ENCODE assay signal across 8 cellular contexts in the genomic region with DNA sequence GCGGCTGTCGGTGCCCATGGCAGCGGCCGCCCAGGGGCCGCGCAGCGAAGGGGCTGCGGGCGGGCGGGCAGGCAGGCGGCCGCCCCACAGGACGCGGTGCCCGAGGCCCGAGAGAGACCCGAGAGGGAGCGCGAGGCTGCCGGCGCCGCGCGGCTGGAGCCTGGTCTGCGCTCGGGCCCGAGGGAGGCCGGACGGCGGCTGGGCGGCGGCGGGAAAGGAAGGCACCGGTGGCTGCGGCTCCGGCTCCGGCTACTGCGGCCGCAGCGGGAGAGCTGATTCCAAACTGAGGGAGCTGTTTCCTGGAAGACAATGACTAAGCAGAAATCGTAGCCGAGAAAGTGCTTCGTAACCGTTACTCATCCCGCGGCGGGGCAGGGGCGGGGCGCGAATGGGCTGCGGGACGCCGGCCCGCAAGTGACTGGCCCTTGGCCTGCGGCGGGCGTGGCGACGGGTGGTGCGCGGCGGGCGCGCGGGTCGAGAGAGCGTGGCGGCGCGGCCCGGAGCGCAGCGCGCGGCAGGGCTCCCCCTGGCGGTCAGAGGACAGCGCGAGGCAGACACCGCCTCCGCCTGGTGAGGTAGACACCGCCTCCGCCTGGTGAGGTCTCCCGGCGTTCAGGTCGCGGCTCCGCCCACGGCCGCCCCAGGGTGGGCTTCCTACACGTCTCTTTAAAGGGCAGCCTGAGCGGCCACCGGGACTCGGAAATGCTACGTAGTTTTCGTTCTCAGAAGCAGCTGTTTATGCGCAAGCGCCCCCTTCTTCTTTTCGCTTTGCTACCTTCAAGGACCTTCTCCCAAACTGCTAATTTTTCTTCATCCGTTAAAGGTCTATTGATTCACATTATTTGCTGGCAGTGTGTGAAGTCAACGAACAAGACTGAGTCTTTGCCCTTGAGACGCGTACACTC. TPM values are rescaled to one million over a fixed set of nuclear protein-coding genes. Genes with fewer than 3 reads are reported as not detected.
A peak's percentile ranks its signal among the peaks of the same experiment; 100 is the strongest.
DNase-seq lines count a peak whose midpoint lies in the region; ATAC-seq and TF ChIP-seq lines count a peak whose summit lies in the region.

A gene with protein sequence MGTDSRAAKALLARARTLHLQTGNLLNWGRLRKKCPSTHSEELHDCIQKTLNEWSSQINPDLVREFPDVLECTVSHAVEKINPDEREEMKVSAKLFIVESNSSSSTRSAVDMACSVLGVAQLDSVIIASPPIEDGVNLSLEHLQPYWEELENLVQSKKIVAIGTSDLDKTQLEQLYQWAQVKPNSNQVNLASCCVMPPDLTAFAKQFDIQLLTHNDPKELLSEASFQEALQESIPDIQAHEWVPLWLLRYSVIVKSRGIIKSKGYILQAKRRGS (minus strand): TSS at position 285 of the 905 bp plus-strand sequence. CDS start 267 bp downstream, at position 18.

- H3K4me3 Mint-ChIP-seq in CD14-positive monocyte, result peak within 1 kb of the TSS; percentile 91 to 94
- peak within 1 kb of the TSS; percentile 91 for H3K4me3 Mint-ChIP-seq in activated CD4-positive, alpha-beta memory T cell treated with anti-CD3 and anti-CD28 coated beads for 36 hours

- ATAC-seq in GM19324 (IDR thresholded peaks at IDR 0.05; ENCODE audit: low FRiP score, unreplicated experiment), result peak; percentile 98
- peak; percentile 86 for ATAC-seq in HG03469 (IDR thresholded peaks at IDR 0.05; ENCODE audit: unreplicated experiment)

- H3K9ac ChIP-seq in duodenal mucosa (ENCODE audit: low read depth in 1 of 2, low read length in 2 of 2), result peak within 1 kb of the TSS; percentile 51 to 55

- intact Hi-C loops in CD14-positive monocyte (cut with micrococcal nuclease) (loop anchor here (2.0 kb wide), 2 partner anchors 31 to 63 kb away; partner anchors contain the start of gene DNTTIP2 (in 1 of the 2)), lower leg skin (cut with DNase I; ENCODE audit: low total_unique reads) (no loop called here)
- intact Hi-C loops in activated CD4-positive, alpha-beta memory T cell treated with anti-CD3 and anti-CD28 coated beads for 36 hours (cut with micrococcal nuclease), result loop anchor here (1.0 to 5.0 kb wide), 3 partner anchors 30 to 562 kb away; partner anchors contain the start of genes DNTTIP2 and DR1

- H3K4me1 Mint-ChIP-seq in CD14-positive monocyte, result peaks cover 22% of the 10 kb centered on the region
- H3K4me1 Mint-ChIP-seq in activated CD4-positive, alpha-beta memory T cell treated with anti-CD3 and anti-CD28 coated beads for 36 hours (ENCODE audit: low read depth), result peaks cover 29% of the 10 kb centered on the region

- peak within 1 kb of the TSS; percentile 75 to 84 for H3K4me3 ChIP-seq in duodenal mucosa (ENCODE audit: low read depth in 1 of 2, low read length in 2 of 2)
- H3K4me3 ChIP-seq in lower leg skin (ENCODE audit: low read depth, poor library complexity, severe bottlenecking), result peak within 1 kb of the TSS; percentile 91

- H3K36me3 ChIP-seq in duodenal mucosa (ENCODE audit: control insufficient read depth in 1 of 2, insufficient read depth in 2 of 2, low read length in 2 of 2), result no peaks in the 10 kb centered on the region

- peaks cover 0 to 5% (median 0%) of the 10 kb centered on the region in 7 donors for H3K9me3 Mint-ChIP-seq in CD14-positive monocyte
- H3K9me3 Mint-ChIP-seq in activated CD4-positive, alpha-beta memory T cell treated with anti-CD3 and anti-CD28 coated beads for 36 hours, result peaks cover 6% of the 10 kb centered on the region

- CTCF ChIA-PET in activated CD4-positive, alpha-beta memory T cell treated with anti-CD3 and anti-CD28 coated beads for 36 hours (lab: Charles Lee), result interaction anchor here (0.5 to 2.2 kb wide), 16 partner anchors 11 to 677 kb away, joined by 3 to 16 read pairs (median 4); partner anchors contain the start of genes DNTTIP2 and DR1

- DNase-seq in CD14-positive monocyte (ENCODE audit: low spot score) (peak; percentile 92), NCI-H748 treated with DMSO at 0.1 percent for 48 hours (lab: John Stamatoyannopoulos, UW) (peak; percentile 66), lower leg skin (ENCODE audit: low spot score in 2 of 2) (peak; percentile 71 to 97)
- peak; percentile 92 for DNase-seq in activated CD4-positive, alpha-beta memory T cell treated with anti-CD3 and anti-CD28 coated beads for 36 hours
- DNase-seq in stimulated activated CD4-positive, alpha-beta T cell treated with anti-CD3 and anti-CD28 coated beads, Interleukin-4, amount 100 ng/mL, for 48 hours (ENCODE audit: low read depth in 2 of 2), result peak; percentile 87 to 88

- peaks cover 5 to 11% (median 9%) of the 10 kb centered on the region in 3 donors for H3K27me3 Mint-ChIP-seq in CD14-positive monocyte (ENCODE audit: low read depth in 3 of 3)
- H3K27me3 Mint-ChIP-seq in activated CD4-positive, alpha-beta memory T cell treated with anti-CD3 and anti-CD28 coated beads for 36 hours, result no peaks in the 10 kb centered on the region

- peak within 1 kb of the TSS; percentile 38 for H3K27ac ChIP-seq in duodenal mucosa (ENCODE audit: low read depth, low read length)

- no peaks in the 10 kb centered on the region for H3K9me3 ChIP-seq in duodenal mucosa (ENCODE audit: control insufficient read depth in 1 of 2, low read length in 2 of 2)

- no peaks in the 10 kb centered on the region for H3K27me3 ChIP-seq in duodenal mucosa (ENCODE audit: control insufficient read depth in 1 of 2, insufficient read depth in 2 of 2, low read length in 2 of 2)

- H3K36me3 Mint-ChIP-seq in CD14-positive monocyte, result peaks cover 0 to 2% of the 10 kb centered on the region in 2 donors
- peaks cover 8% of the 10 kb centered on the region for H3K36me3 Mint-ChIP-seq in activated CD4-positive, alpha-beta memory T cell treated with anti-CD3 and anti-CD28 coated beads for 36 hours

- peaks cover 24 to 27% of the 10 kb centered on the region in 2 donors for H3K4me1 ChIP-seq in duodenal mucosa (ENCODE audit: control insufficient read depth in 1 of 2, insufficient read depth in 2 of 2, low read length in 2 of 2)

- peak; percentile 97 for TF ChIP-seq CTCF in CD14-positive monocyte (IDR thresholded peaks at IDR 0.05)
- no peak for TF ChIP-seq CTCF in lower leg skin (IDR thresholded peaks at IDR 0.05)

- no peak for TF ChIP-seq POLR2A in lower leg skin (IDR thresholded peaks at IDR 0.05)

- POLR2A ChIA-PET in activated CD4-positive, alpha-beta memory T cell treated with anti-CD3 and anti-CD28 coated beads for 36 hours (lab: Charles Lee), result interaction anchor here (1.4 to 1.8 kb wide), 2 partner anchors 11 to 30 kb away, joined by 4 to 11 read pairs; partner anchors contain the start of gene DNTTIP2

- WGBS in lower leg skin, 2 donors, result 1% methylated on average over 52 to 85 of the region's 102 CpGs

- H3K27ac Mint-ChIP-seq in CD14-positive monocyte, result peak within 1 kb of the TSS; percentile 65 to 92 (median 84)
- H3K27ac Mint-ChIP-seq in activated CD4-positive, alpha-beta memory T cell treated with anti-CD3 and anti-CD28 coated beads for 36 hours, result peak within 1 kb of the TSS; percentile 87

RNA-seq across cellular contexts. Expression of the gene that starts here (rescaled TPM):
- polyA plus RNA-seq in CD14-positive monocyte, result 1 to 10 TPM; 3.2 to 4.4 TPM
- 10 to 100 TPM; 21.7 to 26.5 TPM for total RNA-seq in activated CD4-positive, alpha-beta memory T cell treated with anti-CD3 and anti-CD28 coated beads for 36 hours
- 1 to 10 TPM; 1.9 to 6.2 (median 2.8) TPM for total RNA-seq in lower leg skin

Comparison
In these comparisons a context has a peak if more than half of its experiments do, and no peak if none do; other contexts are left out.
1. Peak in every context shown above with its lines: DNase-seq, ATAC-seq, H3K4me3 ChIP-seq and H3K27ac ChIP-seq.